31 cellular contexts compared by ENCODE assay signal in the genomic region with DNA sequence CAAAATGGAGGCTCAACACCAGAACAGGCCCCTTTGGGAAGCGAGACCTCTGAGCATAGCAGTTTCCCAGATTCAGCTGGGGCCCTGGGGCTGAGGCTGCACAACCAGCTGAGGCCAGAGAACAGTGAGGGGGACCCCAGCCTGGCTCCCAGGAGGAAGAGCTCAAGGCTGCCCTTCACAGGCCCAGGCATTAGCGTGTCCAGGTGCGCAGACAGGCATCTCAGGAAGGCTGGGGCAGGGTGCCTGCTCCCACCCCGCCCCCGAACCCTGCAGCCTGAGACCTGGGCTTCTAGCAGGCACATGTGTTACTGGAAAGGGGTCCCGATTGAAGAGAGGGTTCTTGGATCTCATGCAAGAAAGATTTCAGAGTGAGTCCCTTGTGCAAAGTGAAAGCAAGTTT.
"Had no signal": no experiment of that assay in that cellular context is flagged by ENCODE, and none has a peak within 500 bp of the region (broad histone marks: within the 10 kb centered on the region; RNA-seq: fewer than 3 reads in every experiment).

No MANE protein-coding gene starts in this region.

- H3K4me3 ChIP-seq: cardiac muscle cell, colonic mucosa, Peyer's patch had no signal

- H3K27ac ChIP-seq: cardiac muscle cell, colonic mucosa, Peyer's patch, RWPE1 had no signal

- H3K9me3 ChIP-seq: colonic mucosa, Peyer's patch had no signal

- H3K4me1 ChIP-seq: colonic mucosa, Peyer's patch had no signal

- H3K9me3 Mint-ChIP-seq: activated CD4-positive, alpha-beta T cell treated with anti-CD3 and anti-CD28 coated beads, Interleukin-2, amount 10 ng/mL, durations not matched to agents 7 days and 5 days; activated naive CD8-positive, alpha-beta T cell treated with anti-CD3 and anti-CD28 coated beads for 36 hours; activated T-cell treated with anti-CD3 and anti-CD28 coated beads, Interleukin-2, amount 50 U/mL, for 4 hours; activated T-helper 1 cell treated with anti-CD3 and anti-CD28 coated beads, Interleukin-12 subunit alpha, Interleukin-12 subunit beta, Interleukin-2, Interleukin-4 antibody, amounts not matched to agents 30 ng/mL and 10 ng/mL and 1 ng/mL, durations not matched to agents 14 hours and 24 hours and 36 hours; central memory CD8-positive, alpha-beta T cell; T-cell; T-helper 2 cell treated with Interferon-gamma antibody and Interleukin-4, amounts not matched to agents 5 μg/mL and 100 μg/mL, for 36 hours had no signal

- H3K36me3 Mint-ChIP-seq: activated naive CD8-positive, alpha-beta T cell treated with anti-CD3 and anti-CD28 coated beads for 36 hours; T-cell had no signal

- H3K4me3 Mint-ChIP-seq: activated CD4-positive, alpha-beta T cell treated with anti-CD3 and anti-CD28 coated beads for 36 hours; activated CD4-positive, alpha-beta T cell treated with anti-CD3 and anti-CD28 coated beads, Interleukin-2, amount 10 ng/mL, durations not matched to agents 7 days and 5 days; activated CD8-positive, alpha-beta T cell treated with anti-CD3 and anti-CD28 coated beads, Interleukin-2, amount 10 ng/mL, durations not matched to agents 7 days and 5 days; activated naive CD8-positive, alpha-beta T cell treated with anti-CD3 and anti-CD28 coated beads for 36 hours; activated T-cell treated with anti-CD3 and anti-CD28 coated beads, Interleukin-2, amount 50 U/mL, for 4 hours; activated T-helper 1 cell treated with anti-CD3 and anti-CD28 coated beads, Interleukin-12 subunit alpha, Interleukin-12 subunit beta, Interleukin-2, Interleukin-4 antibody, amounts not matched to agents 30 ng/mL and 10 ng/mL and 1 ng/mL, durations not matched to agents 14 hours and 24 hours and 36 hours; central memory CD8-positive, alpha-beta T cell; T-cell; T-helper 2 cell treated with Interferon-gamma antibody and Interleukin-4, amounts not matched to agents 5 μg/mL and 100 μg/mL, for 36 hours had no signal

- ATAC-seq: activated CD4-positive, alpha-beta T cell treated with anti-CD3 and anti-CD28 coated beads for 36 hours; activated CD4-positive, CD25-positive, alpha-beta regulatory T cell treated with anti-CD3 and anti-CD28 coated beads, Interleukin-2, amount 50 U/mL, for 24 hours; activated CD8-positive, alpha-beta T cell treated with anti-CD3 and anti-CD28 coated beads, Interleukin-2, amount 10 ng/mL, durations not matched to agents 7 days and 5 days; activated T-cell treated with anti-CD3 and anti-CD28 coated beads, Interleukin-2, amount 50 U/mL, for 4 hours; PC-3; Right ventricle myocardium inferior; SK-N-SH treated with all-trans-retinoic acid at 6 μM for 48 hours; T-cell had no signal

- H3K36me3 ChIP-seq: cardiac muscle cell, colonic mucosa, Peyer's patch had no signal

- H3K27me3 Mint-ChIP-seq: activated CD4-positive, alpha-beta T cell treated with anti-CD3 and anti-CD28 coated beads for 36 hours; activated CD4-positive, alpha-beta T cell treated with anti-CD3 and anti-CD28 coated beads, Interleukin-2, amount 10 ng/mL, durations not matched to agents 7 days and 5 days; activated naive CD8-positive, alpha-beta T cell treated with anti-CD3 and anti-CD28 coated beads for 36 hours; central memory CD8-positive, alpha-beta T cell; T-cell had no signal

- DNase-seq: activated CD4-positive, alpha-beta T cell treated with anti-CD3 and anti-CD28 coated beads for 36 hours; activated CD4-positive, alpha-beta T cell treated with anti-CD3 and anti-CD28 coated beads, Interleukin-2, amount 10 ng/mL, durations not matched to agents 7 days and 5 days; activated CD4-positive, alpha-beta T cell treated with anti-CD3 and anti-CD28 coated beads, Interleukin-2, amount 50 U/mL, for 48 hours; activated CD8-positive, alpha-beta T cell treated with anti-CD3 and anti-CD28 coated beads, Interleukin-2, amount 10 ng/mL, durations not matched to agents 7 days and 5 days; activated naive CD4-positive, alpha-beta T cell; activated naive CD4-positive, alpha-beta T cell treated with anti-CD3 and anti-CD28 coated beads, Interleukin-2, amount 50 U/mL, for 16 hours; activated naive CD8-positive, alpha-beta T cell treated with anti-CD3 and anti-CD28 coated beads for 36 hours; activated T-cell treated with anti-CD3 and anti-CD28 coated beads, Interleukin-2, amount 50 U/mL, for 4 hours; amniotic stem cell; colonic mucosa; NCI-H1105 treated with DMSO at 0.1 percent for 48 hours; NCI-H1436; NCI-H1694; NCI-H1930; NCI-H2081 treated with DMSO at 0.1 percent for 48 hours; NCI-H510A; NCI-H526; NCI-H748 treated with DMSO at 0.1 percent for 48 hours; NK-92 treated with Interleukin-12 subunit alpha and Interleukin-12 subunit beta, amount 100 ng/mL, for 24 hours; PC-3; Peyer's patch; SIG-M5; T-cell had no signal

- H3K4me1 Mint-ChIP-seq: activated CD4-positive, alpha-beta T cell treated with anti-CD3 and anti-CD28 coated beads for 36 hours; activated CD4-positive, alpha-beta T cell treated with anti-CD3 and anti-CD28 coated beads, Interleukin-2, amount 10 ng/mL, durations not matched to agents 7 days and 5 days; activated naive CD8-positive, alpha-beta T cell treated with anti-CD3 and anti-CD28 coated beads for 36 hours; central memory CD8-positive, alpha-beta T cell; T-cell had no signal

- H3K27me3 ChIP-seq: colonic mucosa, Peyer's patch had no signal

- H3K27ac Mint-ChIP-seq: activated CD4-positive, alpha-beta T cell treated with anti-CD3 and anti-CD28 coated beads for 36 hours; activated CD4-positive, alpha-beta T cell treated with anti-CD3 and anti-CD28 coated beads, Interleukin-2, amount 10 ng/mL, durations not matched to agents 7 days and 5 days; activated CD8-positive, alpha-beta T cell treated with anti-CD3 and anti-CD28 coated beads, Interleukin-2, amount 10 ng/mL, durations not matched to agents 7 days and 5 days; activated naive CD8-positive, alpha-beta T cell treated with anti-CD3 and anti-CD28 coated beads for 36 hours; activated T-helper 1 cell treated with anti-CD3 and anti-CD28 coated beads, Interleukin-12 subunit alpha, Interleukin-12 subunit beta, Interleukin-2, Interleukin-4 antibody, amounts not matched to agents 30 ng/mL and 10 ng/mL and 1 ng/mL, durations not matched to agents 14 hours and 24 hours and 36 hours; T-cell; T-helper 2 cell treated with Interferon-gamma antibody and Interleukin-4, amounts not matched to agents 5 μg/mL and 100 μg/mL, for 36 hours had no signal
